14 cellular contexts compared by ENCODE assay signal in genomic region chr18:39863916-39864315, GRCh38.
DNase-seq lines count a peak whose midpoint lies in the region; ATAC-seq and TF ChIP-seq lines count a peak whose summit lies in the region.
"Had no signal": no experiment of that assay in that cellular context is flagged by ENCODE, and none has a peak within 500 bp of the region (broad histone marks: within the 10 kb centered on the region; RNA-seq: fewer than 3 reads in every experiment).

No MANE protein-coding gene starts in this region.

- H3K27ac Mint-ChIP-seq in endothelial cell (ENCODE audit: unreplicated experiment) = peak overlapping the region; percentile 81
- no peak overlapping the region for H3K27ac Mint-ChIP-seq in naive thymus-derived CD4-positive, alpha-beta T cell
- H3K27ac Mint-ChIP-seq: CD4-positive, alpha-beta memory T cell had no signal

- POLR2A ChIA-PET in naive thymus-derived CD4-positive, alpha-beta T cell (lab: Charles Lee) = no interaction called here

- no peak for TF ChIP-seq CTCF in LNCaP clone FGC (IDR thresholded peaks at IDR 0.05; ENCODE audit: control insufficient read depth, extremely low read depth, insufficient read depth)
- no peak for TF ChIP-seq CTCF in endothelial cell (IDR thresholded peaks at IDR 0.05; ENCODE audit: unreplicated experiment)

- H3K27ac ChIP-seq in naive thymus-derived CD4-positive, alpha-beta T cell (ENCODE audit: low read depth, low read length) = no peak overlapping the region
- H3K27ac ChIP-seq: C4-2B had no signal

- H3K27me3 ChIP-seq in naive thymus-derived CD4-positive, alpha-beta T cell (ENCODE audit: control insufficient read depth in 2 of 2, insufficient read depth in 2 of 2, low read length in 2 of 2) = no peaks in the 10 kb centered on the region
- H3K27me3 ChIP-seq: BE2C had no signal

- no peaks in the 10 kb centered on the region for H3K9me3 Mint-ChIP-seq in endothelial cell (ENCODE audit: unreplicated experiment)
- peaks cover 0 to 10% (median 4%) of the 10 kb centered on the region in 11 donors for H3K9me3 Mint-ChIP-seq in naive thymus-derived CD4-positive, alpha-beta T cell

- H3K4me3 Mint-ChIP-seq in endothelial cell (ENCODE audit: unreplicated experiment) = no peak overlapping the region
- H3K4me3 Mint-ChIP-seq in naive thymus-derived CD4-positive, alpha-beta T cell = no peak overlapping the region
- H3K4me3 Mint-ChIP-seq: CD4-positive, alpha-beta memory T cell had no signal

- H3K36me3 Mint-ChIP-seq in endothelial cell (ENCODE audit: low read depth, unreplicated experiment) = no peaks in the 10 kb centered on the region
- no peaks in the 10 kb centered on the region for H3K36me3 Mint-ChIP-seq in naive thymus-derived CD4-positive, alpha-beta T cell
- H3K36me3 Mint-ChIP-seq: CD4-positive, alpha-beta memory T cell had no signal

- intact Hi-C loops in naive thymus-derived CD4-positive, alpha-beta T cell (cut with micrococcal nuclease) = no loop called here

- no peak for ATAC-seq in naive thymus-derived CD4-positive, alpha-beta T cell
- no peak for ATAC-seq in GM19452 (IDR thresholded peaks at IDR 0.05; ENCODE audit: unreplicated experiment)

- H3K36me3 ChIP-seq in naive thymus-derived CD4-positive, alpha-beta T cell (ENCODE audit: control insufficient read depth in 2 of 3, insufficient read depth in 3 of 3, low read length in 3 of 3) = no peaks in the 10 kb centered on the region
- H3K36me3 ChIP-seq: BE2C, HAP-1 had no signal

- H3K4me1 Mint-ChIP-seq in endothelial cell (ENCODE audit: unreplicated experiment) = peaks cover 37% of the 10 kb centered on the region
- H3K4me1 Mint-ChIP-seq in naive thymus-derived CD4-positive, alpha-beta T cell = no peaks in the 10 kb centered on the region
- H3K4me1 Mint-ChIP-seq: CD4-positive, alpha-beta memory T cell had no signal

- no peaks in the 10 kb centered on the region for H3K4me1 ChIP-seq in naive thymus-derived CD4-positive, alpha-beta T cell (ENCODE audit: control insufficient read depth in 2 of 2, insufficient read depth in 2 of 2, low read length in 2 of 2)
- H3K4me1 ChIP-seq: BE2C had no signal

- CTCF ChIA-PET in naive thymus-derived CD4-positive, alpha-beta T cell (lab: Charles Lee) = no interaction called here

- H3K9me3 ChIP-seq in naive thymus-derived CD4-positive, alpha-beta T cell (ENCODE audit: control insufficient read depth in 2 of 3, low read length in 3 of 3) = no peaks in the 10 kb centered on the region
- H3K9me3 ChIP-seq: BE2C, HAP-1 had no signal

- H3K4me3 ChIP-seq in LNCaP clone FGC (ENCODE audit: low read depth, low read length) = no peak overlapping the region
- no peak overlapping the region for H3K4me3 ChIP-seq in naive thymus-derived CD4-positive, alpha-beta T cell (ENCODE audit: low read length)
- H3K4me3 ChIP-seq: HAP-1 had no signal

- no peaks in the 10 kb centered on the region for H3K27me3 Mint-ChIP-seq in endothelial cell (ENCODE audit: unreplicated experiment)
- H3K27me3 Mint-ChIP-seq in naive thymus-derived CD4-positive, alpha-beta T cell = no peaks in the 10 kb centered on the region
- H3K27me3 Mint-ChIP-seq: CD4-positive, alpha-beta memory T cell had no signal

- DNase-seq in LNCaP clone FGC (ENCODE audit: low read depth) = peak; percentile 56
- peak; percentile 91 for DNase-seq in cerebellar cortex (ENCODE audit: low spot score)
- DNase-seq in endothelial cell (ENCODE audit: low spot score) = no peak
- peak; percentile 32 for DNase-seq in pons (ENCODE audit: low spot score)
- no peak for DNase-seq in naive thymus-derived CD4-positive, alpha-beta T cell
- DNase-seq in GM19238 (ENCODE audit: insufficient read length, low spot score) = no peak
- no peak for DNase-seq in stimulated activated CD4-positive, alpha-beta T cell treated with anti-CD3 and anti-CD28 coated beads, Interleukin-2, amount 100 ng/mL, for 48 hours
- DNase-seq: BE2C; CD4-positive, alpha-beta memory T cell; DMS79; GOT3 had no signal

Comparison
In these comparisons a context has a peak if more than half of its experiments do, and no peak if none do; other contexts are left out.
1. DNase-seq: peak in LNCaP clone FGC (single experiment), cerebellar cortex (single experiment) and pons (single experiment); none in endothelial cell (single experiment), naive thymus-derived CD4-positive, alpha-beta T cell (0 of 9), GM19238 (single experiment) and stimulated activated CD4-positive, alpha-beta T cell treated with anti-CD3 and anti-CD28 coated beads, Interleukin-2, amount 100 ng/mL, for 48 hours (0 of 2).